In genomic region chr15:73244333-73244732, GRCh38 we compare ENCODE assay signal across 9 cellular contexts.
DNase-seq lines count a peak whose midpoint lies in the region; ATAC-seq, FAIRE-seq and TF ChIP-seq lines count a peak whose summit lies in the region.
"Had no signal": no experiment of that assay in that cellular context is flagged by ENCODE, and none has a peak within 500 bp of the region (broad histone marks: within the 10 kb centered on the region; RNA-seq: fewer than 3 reads in every experiment).

No MANE protein-coding gene starts in this region.

- H3K9me1 ChIP-seq in keratinocyte (ENCODE audit: control insufficient read depth, extremely low read depth, insufficient read depth, low read length): no peaks in the 10 kb centered on the region

- H3K36me3 ChIP-seq in keratinocyte (ENCODE audit: control insufficient read depth in 2 of 2, extremely low read depth in 1 of 2, insufficient read depth in 2 of 2, low read length in 2 of 2): no peaks in the 10 kb centered on the region

- TF ChIP-seq CTCF in keratinocyte (optimal IDR thresholded peaks at IDR 0.05 in 1 of 3, IDR thresholded peaks at IDR 0.05 in 1 of 3, conservative IDR thresholded peaks at IDR 0.05 in 1 of 3; ENCODE audit: extremely low read depth in 1 of 3, insufficient read depth in 2 of 3, low read length in 3 of 3): peak; percentile 49 to 69 (median 59)

- FAIRE-seq in GM19239 (lab: Jason Lieb, UNC): peak; percentile 35
- FAIRE-seq in keratinocyte (lab: Jason Lieb, UNC): peak; percentile 29

- no peak overlapping the region for H3K4me3 Mint-ChIP-seq in immature natural killer cell

- no peak overlapping the region for H3K4me3 ChIP-seq in keratinocyte (ENCODE audit: control insufficient read depth in 2 of 3, extremely low read depth in 1 of 3, insufficient read depth in 2 of 3, low read depth in 1 of 3, low read length in 3 of 3)

- H3K4me1 ChIP-seq in keratinocyte (ENCODE audit: control insufficient read depth, extremely low read depth, insufficient read depth, low read length): no peaks in the 10 kb centered on the region

- H3K4me2 ChIP-seq in keratinocyte (ENCODE audit: control insufficient read depth, extremely low read depth, insufficient read depth, low read depth, low read length): no peak overlapping the region

- ATAC-seq in GM19351 (IDR thresholded peaks at IDR 0.05; ENCODE audit: unreplicated experiment): no peak
- ATAC-seq in GM18873 (IDR thresholded peaks at IDR 0.05; ENCODE audit: low FRiP score, unreplicated experiment): no peak

- H3K27me3 ChIP-seq in keratinocyte (ENCODE audit: control insufficient read depth, extremely low read depth, insufficient read depth, low read length): no peaks in the 10 kb centered on the region

- H3K9ac ChIP-seq in keratinocyte (ENCODE audit: control insufficient read depth, extremely low read depth, insufficient read depth, low read length): no peak overlapping the region

- H3K4me1 Mint-ChIP-seq in immature natural killer cell: no peaks in the 10 kb centered on the region

- no peaks in the 10 kb centered on the region for H3K9me3 Mint-ChIP-seq in immature natural killer cell

- no peak overlapping the region for H2AFZ ChIP-seq in keratinocyte (ENCODE audit: control insufficient read depth, low read length)

- H3K9me3 ChIP-seq in keratinocyte (ENCODE audit: control insufficient read depth, low read depth, low read length): no peaks in the 10 kb centered on the region

- peaks cover 0 to 10% (median 3%) of the 10 kb centered on the region in 3 donors for H3K36me3 Mint-ChIP-seq in immature natural killer cell

- peaks cover 0 to 3% (median 0%) of the 10 kb centered on the region in 3 donors for H3K27me3 Mint-ChIP-seq in immature natural killer cell (ENCODE audit: low read depth in 3 of 3)

- DNase-seq in COR-L47 (lab: John Stamatoyannopoulos, UW): peak; percentile 33
- DNase-seq in GM19239 (ENCODE audit: insufficient read length, low spot score): no peak
- peak; percentile 32 for DNase-seq in SK-N-DZ (ENCODE audit: low spot score)
- DNase-seq in keratinocyte (ENCODE audit: low read depth, low spot score): no peak
- DNase-seq in immature natural killer cell: no peak
- no peak for DNase-seq in NCI-H2196 (lab: John Stamatoyannopoulos, UW; ENCODE audit: unreplicated experiment)
- DNase-seq: NCI-H2029 treated with DMSO at 0.1 percent for 48 hours had no signal

- H3K79me2 ChIP-seq in keratinocyte (ENCODE audit: control insufficient read depth, insufficient read depth, low read length): no peaks in the 10 kb centered on the region

- dilution Hi-C loops in keratinocyte (cut with MboI; ENCODE audit: extremely low pct_ligation_motif_present, low sequenced_read_pairs): no loop called here

- no peak overlapping the region for H3K27ac ChIP-seq in keratinocyte (ENCODE audit: control insufficient read depth, insufficient read depth, low read length)

- H3K27ac Mint-ChIP-seq in immature natural killer cell: no peak overlapping the region

- no peaks in the 10 kb centered on the region for H4K20me1 ChIP-seq in keratinocyte (ENCODE audit: control insufficient read depth, extremely low read depth, insufficient read depth, low read length)

Comparison
In these comparisons a context has a peak if more than half of its experiments do, and no peak if none do; other contexts are left out.
1. DNase-seq: peak in COR-L47 (single experiment) and SK-N-DZ (single experiment); none in GM19239 (single experiment), keratinocyte (single experiment), immature natural killer cell (0 of 3) and NCI-H2196 (single experiment).